15 cellular contexts compared by ENCODE assay signal in genomic region chr5:173228107-173228506, GRCh38. TPM values are rescaled to one million over a fixed set of nuclear protein-coding genes. Genes with fewer than 3 reads are reported as not detected.
DNase-seq lines count a peak whose midpoint lies in the region; ATAC-seq and TF ChIP-seq lines count a peak whose summit lies in the region.
"Had no signal": no experiment of that assay in that cellular context is flagged by ENCODE, and none has a peak within 500 bp of the region (broad histone marks: within the 10 kb centered on the region; RNA-seq: fewer than 3 reads in every experiment).

No MANE protein-coding gene starts in this region.

- no peaks in the 10 kb centered on the region; the same call in 1 of the 2 replicates for H3K36me3 Mint-ChIP-seq in WTC11
- H3K36me3 Mint-ChIP-seq: CD8-positive, alpha-beta memory T cell had no signal

- peaks cover 12 to 33% (median 26%) of the 10 kb centered on the region in 9 donors for H3K4me1 ChIP-seq in heart right ventricle
- H3K4me1 ChIP-seq: BE2C, Caco-2 had no signal

- no peak overlapping the region for H3K4me3 Mint-ChIP-seq in WTC11
- H3K4me3 Mint-ChIP-seq: HFFc6 had no signal

- H3K4me3 ChIP-seq in heart right ventricle = no peak overlapping the region

- TF ChIP-seq CTCF in heart right ventricle (IDR thresholded peaks at IDR 0.05) = no peak
- TF ChIP-seq CTCF in WTC11 (IDR thresholded peaks at IDR 0.05) = no peak

- peaks cover 98% of the 10 kb centered on the region for H3K27me3 Mint-ChIP-seq in WTC11 (ENCODE audit: low read depth)

- intact Hi-C loops in heart right ventricle (cut with DNase I) = loop anchor here in 3 of 10 donors (2.0 to 5.0 kb wide), 2 partner anchors 61 kb away; no protein-coding TSS in a partner anchor
- intact Hi-C loops in left ventricle myocardium superior (cut with micrococcal nuclease) = no loop called here

- ATAC-seq in heart right ventricle (no peak), left ventricle myocardium superior (no peak), WTC11 (0 out of 2 replicates have a peak, but pooled peaks have one; percentile 8), left lobe of liver (no peak), GM18517 (IDR thresholded peaks at IDR 0.05; ENCODE audit: unreplicated experiment) (no peak), GM18909 (IDR thresholded peaks at IDR 0.05; ENCODE audit: poor library complexity, unreplicated experiment) (no peak), GM21447 (IDR thresholded peaks at IDR 0.05; ENCODE audit: unreplicated experiment) (no peak)

- H3K9me3 ChIP-seq in heart right ventricle = no peaks in the 10 kb centered on the region
- H3K9me3 ChIP-seq: BE2C, Caco-2 had no signal

- CTCF ChIA-PET in WTC11 (lab: Charles Lee) = interaction anchor here (0.7 to 2.3 kb wide), 11 partner anchors 10 to 521 kb away, joined by 3 to 9 read pairs (median 3); partner anchors contain the start of gene BNIP1

- peaks cover 11 to 88% (median 64%) of the 10 kb centered on the region in 7 donors for H3K27me3 ChIP-seq in heart right ventricle

- peaks cover 0 to 11% (median 0%) of the 10 kb centered on the region in 9 donors for H3K36me3 ChIP-seq in heart right ventricle
- H3K36me3 ChIP-seq: BE2C had no signal

- peak overlapping the region in 7 of 10 donors; percentile 13 to 95 (median 64) for H3K27ac ChIP-seq in heart right ventricle

- no peak for DNase-seq in heart right ventricle
- no peak for DNase-seq in left ventricle myocardium superior
- peak; percentile 22 for DNase-seq in D341Med (ENCODE audit: low spot score)
- no peak for DNase-seq in WTC11 (ENCODE audit: low spot score)
- peak; percentile 10 for DNase-seq in left lobe of liver (ENCODE audit: low spot score)
- DNase-seq: BE2C; Caco-2; CD8-positive, alpha-beta memory T cell; GF-D8; GOT3; HCEC 1CT; HFFc6 had no signal

- WGBS in heart right ventricle, 2 donors = 56 to 69% methylated on average over 7 of the region's 7 CpGs

- H3K9me3 Mint-ChIP-seq in WTC11 = no peaks in the 10 kb centered on the region
- H3K9me3 Mint-ChIP-seq: HFFc6 had no signal

- POLR2A ChIA-PET in WTC11 (lab: Charles Lee) = no interaction called here

- no peak overlapping the region for H3K27ac Mint-ChIP-seq in WTC11
- H3K27ac Mint-ChIP-seq: CD8-positive, alpha-beta memory T cell; HFFc6 had no signal

- peaks cover 17% of the 10 kb centered on the region for H3K4me1 Mint-ChIP-seq in WTC11

TF ChIP-seq in WTC11, 78 proteins besides CTCF, POLR2A, EP300 and RAD21:
- TF ChIP-seq FOXP1 (CRISPR knock-in tag; IDR thresholded peaks at IDR 0.05; ENCODE audit: borderline replicate concordance) = no peak
- no peak for TF ChIP-seq IRF1 (CRISPR knock-in tag; IDR thresholded peaks at IDR 0.05)
- no peak for TF ChIP-seq CBFB (CRISPR knock-in tag; IDR thresholded peaks at IDR 0.05; ENCODE audit: low read depth)
- TF ChIP-seq NFE2L1 (CRISPR knock-in tag; IDR thresholded peaks at IDR 0.05) = no peak
- no peak for TF ChIP-seq ZSCAN18 (CRISPR knock-in tag; IDR thresholded peaks at IDR 0.05)
- no peak for TF ChIP-seq KAT7 (CRISPR knock-in tag; IDR thresholded peaks at IDR 0.05; ENCODE audit: borderline replicate concordance)
- TF ChIP-seq TEAD4 (CRISPR knock-in tag; IDR thresholded peaks at IDR 0.05) = no peak
TF ChIP-seq in WTC11: peak in this region for 0.

RNA-seq across cellular contexts. Expression of gene NKX2-5, which starts 6.9 kb away (rescaled TPM):
- 100 to 1,000 TPM; 137 to 295 (median 192) TPM for total RNA-seq in heart right ventricle
- polyA plus RNA-seq in heart right ventricle = 100 to 1,000 TPM in 1 of 2 donors, 10 to 100 TPM in 1; 69.1 to 274 TPM
- 285 TPM for total RNA-seq in left ventricle myocardium superior
- total RNA-seq in WTC11 (2021) = 0.57 to 1.9 TPM (median 0.89 TPM) in 3 replicates
- total RNA-seq in left lobe of liver = not detected
- total RNA-seq: Caco-2, HFFc6 had no signal
- polyA plus RNA-seq: CD8-positive, alpha-beta memory T cell had no signal

Comparison
In these comparisons a context has a peak if more than half of its experiments do, and no peak if none do; other contexts are left out.
1. DNase-seq: peak in D341Med (single experiment) and left lobe of liver (single experiment); none in heart right ventricle (0 of 2), left ventricle myocardium superior (single experiment) and WTC11 (single experiment).
2. RNA of gene NKX2-5, which starts 6.9 kb away (total RNA-seq): 285 TPM in left ventricle myocardium superior (single experiment) and 137 to 295 TPM in heart right ventricle; 0.57 to 1.9 TPM in WTC11 and not detected in left lobe of liver (single experiment); every median in the first group is over 10 times any median in the second.